In the genomic region with DNA sequence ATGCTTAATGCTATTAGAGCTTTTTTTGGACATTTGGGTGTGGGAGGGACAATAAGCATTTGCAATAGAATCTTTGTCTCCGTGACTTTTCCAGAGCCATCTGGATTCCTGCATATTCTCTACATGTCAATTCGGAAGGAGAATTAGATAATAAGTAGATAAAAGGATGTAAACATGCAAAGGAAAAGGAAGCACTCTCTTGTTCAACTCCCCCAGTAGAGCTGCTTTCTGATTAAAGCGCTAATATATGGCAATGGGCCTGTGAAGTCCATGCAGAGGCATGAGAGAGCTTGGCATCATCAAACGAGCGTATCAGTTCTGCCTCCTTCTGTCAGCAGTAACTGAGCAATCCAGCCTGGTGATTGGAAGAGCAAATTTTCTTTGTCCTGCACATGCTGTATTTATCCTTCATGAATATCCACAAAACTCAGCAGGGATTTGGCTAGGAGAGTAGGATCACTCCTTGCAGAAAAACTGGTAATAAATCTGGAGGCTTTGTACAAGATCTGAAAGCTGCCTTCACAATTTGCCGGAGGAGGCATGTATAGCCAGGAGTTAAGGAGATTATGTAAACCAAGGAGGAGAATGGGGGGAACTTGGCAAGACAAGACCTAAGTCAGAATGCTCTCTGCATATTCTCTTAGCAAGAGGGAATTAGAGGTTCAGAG, we compare ENCODE assay signal across 18 cellular contexts.
"Had no signal": no experiment of that assay in that cellular context is flagged by ENCODE, and none has a peak within 500 bp of the region (broad histone marks: within the 10 kb centered on the region; RNA-seq: fewer than 3 reads in every experiment).

No MANE protein-coding gene starts in this region.

- H3K27me3 ChIP-seq: cardiac muscle cell, dorsolateral prefrontal cortex, esophagus muscularis mucosa, right atrium auricular region, tibial nerve, uterus had no signal

- H3K27ac Mint-ChIP-seq: activated naive CD4-positive, alpha-beta T cell treated with anti-CD3 and anti-CD28 coated beads for 36 hours; T-cell had no signal

- H3K4me1 ChIP-seq: esophagus muscularis mucosa, parathyroid adenoma, right atrium auricular region, tibial nerve, uterus had no signal

- H3K9ac ChIP-seq: parathyroid adenoma had no signal

- H3K27ac ChIP-seq: cardiac muscle cell, esophagus muscularis mucosa, parathyroid adenoma, right atrium auricular region, skin epidermis, tibial nerve, uterus had no signal

- H2AFZ ChIP-seq: parathyroid adenoma had no signal

- DNase-seq: activated CD4-positive, CD25-positive, alpha-beta regulatory T cell treated with anti-CD3 and anti-CD28 coated beads, Interleukin-2, amount 50 U/mL, for 72 hours; activated naive CD4-positive, alpha-beta T cell treated with anti-CD3 and anti-CD28 coated beads for 36 hours; dorsolateral prefrontal cortex; hypothalamus; kidney glomerular epithelial cell; left ventricle myocardium superior; stimulated activated CD4-positive, alpha-beta T cell treated with anti-CD3 and anti-CD28 coated beads, Interleukin-15, amount 100 ng/mL, for 24 hours; stimulated activated CD4-positive, alpha-beta T cell treated with anti-CD3 and anti-CD28 coated beads, Interleukin-4, amount 100 ng/mL, for 1 hour; stimulated activated naive CD4-positive, alpha-beta T cell; T-cell; T-helper 9 cell; uterus had no signal

- H3K9me3 Mint-ChIP-seq: activated naive CD4-positive, alpha-beta T cell treated with anti-CD3 and anti-CD28 coated beads for 36 hours had no signal

- H3K36me3 ChIP-seq: cardiac muscle cell, esophagus muscularis mucosa, right atrium auricular region, tibial nerve, uterus had no signal

- H3K4me3 ChIP-seq: cardiac muscle cell, dorsolateral prefrontal cortex, esophagus muscularis mucosa, right atrium auricular region, skin epidermis, tibial nerve, uterus had no signal

- H3K4me3 Mint-ChIP-seq: activated naive CD4-positive, alpha-beta T cell treated with anti-CD3 and anti-CD28 coated beads for 36 hours; T-cell had no signal

- H3K9me3 ChIP-seq: esophagus muscularis mucosa, right atrium auricular region, tibial nerve, uterus had no signal

- H3K36me3 Mint-ChIP-seq: T-cell had no signal

- H3K4me1 Mint-ChIP-seq: T-cell had no signal

- H3K27me3 Mint-ChIP-seq: T-cell had no signal
